ENCODE assay signal across 1 cellular context in genomic region chr3:43161684-43162512, GRCh38.
TF ChIP-seq lines count a peak whose summit lies in the region.

No MANE protein-coding gene starts in this region.

TF ChIP-seq in endothelial cell of umbilical vein, 7 proteins besides CTCF, POLR2A, EP300 and RAD21 (continued from another document):
- TF ChIP-seq POLR2AphosphoS5 (IDR thresholded peaks at IDR 0.05; ENCODE audit: insufficient read depth, low read depth, low read length) (no peak), FOS (IDR thresholded peaks at IDR 0.05; ENCODE audit: borderline replicate concordance, insufficient read depth, low read length) (no peak), JUN (IDR thresholded peaks at IDR 0.05; ENCODE audit: borderline replicate concordance, insufficient read depth, insufficient read length, low read depth) (no peak), MYC (IDR thresholded peaks at IDR 0.05; ENCODE audit: low read depth, low read length) (no peak)
